Comparison of ENCODE assay signal across 8 cellular contexts in the genomic region with DNA sequence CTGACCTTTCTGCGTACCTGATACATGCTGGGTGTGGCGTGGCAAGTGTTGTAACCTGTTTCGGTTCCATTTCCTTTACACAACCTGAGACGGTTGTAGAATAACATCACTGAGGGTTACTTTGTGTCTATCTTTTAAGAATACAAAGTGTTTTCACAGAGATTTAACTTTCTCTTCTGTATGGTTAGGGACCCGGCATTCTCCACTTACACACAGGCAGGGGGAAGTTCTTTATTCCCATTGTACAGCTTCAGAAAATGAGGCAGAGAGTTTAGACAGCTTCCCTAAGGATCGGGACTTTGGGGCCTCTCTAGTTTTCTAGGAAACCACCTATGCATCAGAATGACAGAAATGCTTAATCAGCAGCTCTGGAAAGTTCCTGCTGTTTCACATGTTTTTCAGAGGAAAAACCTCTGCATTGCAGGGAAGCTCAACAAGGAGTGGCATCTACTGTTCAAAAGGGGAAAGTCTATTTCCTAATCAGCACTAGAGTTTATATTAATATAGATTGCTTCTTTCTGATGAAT. TPM values are rescaled to one million over a fixed set of nuclear protein-coding genes. Genes with fewer than 3 reads are reported as not detected.
A peak's percentile ranks its signal among the peaks of the same experiment; 100 is the strongest.
DNase-seq lines count a peak whose midpoint lies in the region; ATAC-seq, FAIRE-seq and TF ChIP-seq lines count a peak whose summit lies in the region.

No MANE protein-coding gene starts in this region.

- POLR2A ChIA-PET in A549 (lab: Yijun Ruan, JAX): interaction anchor here (1.2 kb wide), 1 partner anchor 42 kb away, joined by 4 read pairs; the partner anchor contains the start of gene CAST
- POLR2A ChIA-PET in WTC11 (lab: Charles Lee): interaction anchor here (1.0 to 3.1 kb wide), 4 partner anchors 11 to 271 kb away, joined by 3 to 11 read pairs (median 4); partner anchors contain the start of gene CAST

- ATAC-seq in A549 (no peak), GM18861 (IDR thresholded peaks at IDR 0.05; ENCODE audit: unreplicated experiment) (peak; percentile 69), HG03045 (IDR thresholded peaks at IDR 0.05; ENCODE audit: unreplicated experiment) (peak; percentile 75), WTC11 (no peak)

- WGBS in A549 (ENCODE audit: missing lambda C conversion rate): 63% methylated on average over 6 of the region's 6 CpGs

- H3K4me1 Mint-ChIP-seq in WTC11: peaks cover 25% of the 10 kb centered on the region
- H3K4me1 Mint-ChIP-seq in glutamatergic neuron (ENCODE audit: low read depth, unreplicated experiment): no peaks in the 10 kb centered on the region

- peak overlapping the region; percentile 45 for H3K4me3 ChIP-seq in A549
- peak overlapping the region; percentile 79 for H3K4me3 ChIP-seq in skeletal muscle satellite cell (ENCODE audit: low read length)

- H3K4me1 ChIP-seq in A549: peaks cover 48% of the 10 kb centered on the region
- H3K4me1 ChIP-seq in skeletal muscle satellite cell (ENCODE audit: control insufficient read depth, insufficient read depth, low read length): peaks cover 38% of the 10 kb centered on the region

- H3K27ac Mint-ChIP-seq in WTC11: peak overlapping the region; percentile 85
- no peak overlapping the region for H3K27ac Mint-ChIP-seq in glutamatergic neuron (ENCODE audit: unreplicated experiment)

- TF ChIP-seq POLR2A in A549 (IDR thresholded peaks at IDR 0.05; ENCODE audit: low read length): no peak

- FAIRE-seq in A549 (lab: Jason Lieb, UNC): no peak

- H3K27ac ChIP-seq in A549: peak overlapping the region; percentile 56 to 81

- H3K4me2 ChIP-seq in A549 (peak overlapping the region; percentile 83), skeletal muscle satellite cell (ENCODE audit: low read length) (peak overlapping the region; percentile 96)

- peak overlapping the region; percentile 94 for H3K9ac ChIP-seq in skeletal muscle satellite cell (ENCODE audit: low read depth, low read length)

- H3K9me3 ChIP-seq in A549: no peaks in the 10 kb centered on the region
- H3K9me3 ChIP-seq in skeletal muscle satellite cell (replicated peaks; ENCODE audit: low read length): no peaks in the 10 kb centered on the region

- CTCF ChIA-PET in A549 (lab: Yijun Ruan, JAX) (interaction anchor here (1.5 to 7.6 kb wide), 3 partner anchors 16 to 358 kb away, joined by 3 to 45 read pairs (median 6); no protein-coding TSS in a partner anchor), WTC11 (lab: Charles Lee) (interaction anchor here (0.8 to 2.2 kb wide), 7 partner anchors 11 to 439 kb away, joined by 3 to 10 read pairs (median 4); partner anchors contain the start of gene LIX1)

- TF ChIP-seq RAD21 in A549 (conservative IDR thresholded peaks at IDR 0.05 in 1 of 2, IDR thresholded peaks at IDR 0.05 in 1 of 2): no peak

- no peak for TF ChIP-seq EP300 in A549 (IDR thresholded peaks at IDR 0.05)

- TF ChIP-seq CTCF in A549 (IDR thresholded peaks at IDR 0.05): no peak
- TF ChIP-seq CTCF in WTC11 (IDR thresholded peaks at IDR 0.05): no peak
- TF ChIP-seq CTCF in glutamatergic neuron (IDR thresholded peaks at IDR 0.05; ENCODE audit: partially characterized antibody, unreplicated experiment): no peak
- no peak for TF ChIP-seq CTCF in GM20000 (IDR thresholded peaks at IDR 0.05; ENCODE audit: extremely low read depth, missing control alignments)

- H3K4me3 Mint-ChIP-seq in WTC11 (peak overlapping the region; percentile 89), glutamatergic neuron (ENCODE audit: unreplicated experiment) (peak overlapping the region; percentile 96)

- no peaks in the 10 kb centered on the region for H3K27me3 ChIP-seq in skeletal muscle satellite cell (ENCODE audit: control insufficient read depth, insufficient read depth, low read length)

- no peaks in the 10 kb centered on the region for H3K36me3 ChIP-seq in skeletal muscle satellite cell (ENCODE audit: insufficient read depth, low read length)

- DNase-seq in A549 (ENCODE audit: low read depth in 1 of 2, low spot score in 1 of 2) (no peak), WTC11 (ENCODE audit: low spot score) (no peak), glutamatergic neuron (no peak), GM20000 (ENCODE audit: low spot score) (no peak), cortex of kidney (lab: John Stamatoyannopoulos, UW) (no peak)

- H3K36me3 Mint-ChIP-seq in WTC11: no peaks in the 10 kb centered on the region
- H3K36me3 Mint-ChIP-seq in glutamatergic neuron (ENCODE audit: unreplicated experiment): no peaks in the 10 kb centered on the region

- H3K27me3 Mint-ChIP-seq in WTC11 (ENCODE audit: low read depth) (peaks cover 8% of the 10 kb centered on the region; the same call in 1 of the 2 replicates), glutamatergic neuron (ENCODE audit: unreplicated experiment) (no peaks in the 10 kb centered on the region)

- H3K9me3 Mint-ChIP-seq in WTC11 (no peaks in the 10 kb centered on the region), glutamatergic neuron (ENCODE audit: unreplicated experiment) (peaks cover 5% of the 10 kb centered on the region)

TF ChIP-seq in A549, 52 proteins besides CTCF, POLR2A, EP300 and RAD21:
- no peak for TF ChIP-seq RARB (CRISPR knock-in tag; IDR thresholded peaks at IDR 0.05)
- TF ChIP-seq MAFK (IDR thresholded peaks at IDR 0.05; ENCODE audit: partially characterized antibody): peak; percentile 91
- no peak for TF ChIP-seq HDAC2 (IDR thresholded peaks at IDR 0.05)
- TF ChIP-seq FOSL2 (IDR thresholded peaks at IDR 0.05): no peak
- TF ChIP-seq FOSL2 (CRISPR knock-in tag; IDR thresholded peaks at IDR 0.05): no peak
TF ChIP-seq in A549: peak in this region for 1.

TF ChIP-seq in WTC11, 78 proteins besides CTCF, POLR2A, EP300 and RAD21:
- TF ChIP-seq, protein P1, sequence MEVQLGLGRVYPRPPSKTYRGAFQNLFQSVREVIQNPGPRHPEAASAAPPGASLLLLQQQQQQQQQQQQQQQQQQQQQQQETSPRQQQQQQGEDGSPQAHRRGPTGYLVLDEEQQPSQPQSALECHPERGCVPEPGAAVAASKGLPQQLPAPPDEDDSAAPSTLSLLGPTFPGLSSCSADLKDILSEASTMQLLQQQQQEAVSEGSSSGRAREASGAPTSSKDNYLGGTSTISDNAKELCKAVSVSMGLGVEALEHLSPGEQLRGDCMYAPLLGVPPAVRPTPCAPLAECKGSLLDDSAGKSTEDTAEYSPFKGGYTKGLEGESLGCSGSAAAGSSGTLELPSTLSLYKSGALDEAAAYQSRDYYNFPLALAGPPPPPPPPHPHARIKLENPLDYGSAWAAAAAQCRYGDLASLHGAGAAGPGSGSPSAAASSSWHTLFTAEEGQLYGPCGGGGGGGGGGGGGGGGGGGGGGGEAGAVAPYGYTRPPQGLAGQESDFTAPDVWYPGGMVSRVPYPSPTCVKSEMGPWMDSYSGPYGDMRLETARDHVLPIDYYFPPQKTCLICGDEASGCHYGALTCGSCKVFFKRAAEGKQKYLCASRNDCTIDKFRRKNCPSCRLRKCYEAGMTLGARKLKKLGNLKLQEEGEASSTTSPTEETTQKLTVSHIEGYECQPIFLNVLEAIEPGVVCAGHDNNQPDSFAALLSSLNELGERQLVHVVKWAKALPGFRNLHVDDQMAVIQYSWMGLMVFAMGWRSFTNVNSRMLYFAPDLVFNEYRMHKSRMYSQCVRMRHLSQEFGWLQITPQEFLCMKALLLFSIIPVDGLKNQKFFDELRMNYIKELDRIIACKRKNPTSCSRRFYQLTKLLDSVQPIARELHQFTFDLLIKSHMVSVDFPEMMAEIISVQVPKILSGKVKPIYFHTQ (CRISPR knock-in tag; IDR thresholded peaks at IDR 0.05): no peak
- no peak for TF ChIP-seq ZMAT4 (CRISPR knock-in tag; IDR thresholded peaks at IDR 0.05)
- no peak for TF ChIP-seq NR1H2 (CRISPR knock-in tag; IDR thresholded peaks at IDR 0.05)
- no peak for TF ChIP-seq SMAD4 (CRISPR knock-in tag; IDR thresholded peaks at IDR 0.05)

RNA-seq across cellular contexts. Expression of gene CAST, which starts 41.3 kb away (rescaled TPM):
- 223 and 257 TPM in 2 replicates for polyA plus RNA-seq in A549 (2011; rRNA removed)
- 48.9 and 52.6 TPM in 2 replicates for polyA plus RNA-seq in A549 (2012; cell fraction: cytosol; rRNA removed)
- polyA plus RNA-seq in A549 (2012; cell fraction: nucleus; rRNA removed): 39.1 and 51.1 TPM in 2 replicates
- polyA plus RNA-seq in A549 (2017; fragmentation: RNase III; extraction: RNeasy Plus Mini Kit Qiagen cat#74134 plus additional on column Dnase treatment): 150 to 172 TPM (median 163 TPM) in 3 replicates
- 111 and 112 TPM in 2 replicates for polyA minus RNA-seq in A549 (2011; rRNA and poly(A)+ RNA removed)
- 38.9 to 45.9 TPM (median 40.0 TPM) in 3 replicates for total RNA-seq in WTC11 (2021)
- total RNA-seq in glutamatergic neuron (ENCODE audit: unreplicated experiment): 19.4 TPM
- total RNA-seq in skeletal muscle satellite cell (2012; rRNA removed): 169 and 215 TPM in 2 replicates

Comparison
In these comparisons a context has a peak if more than half of its experiments do, and no peak if none do; other contexts are left out.
1. ATAC-seq: peak in GM18861 (single experiment) and HG03045 (single experiment); none in A549 (0 of 2) and WTC11 (single experiment).